Comparison of ENCODE assay signal across 18 cellular contexts in genomic region chrX:16140983-16141382, GRCh38. TPM values are rescaled to one million over a fixed set of nuclear protein-coding genes. Genes with fewer than 3 reads are reported as not detected.
A peak's percentile ranks its signal among the peaks of the same experiment; 100 is the strongest.
DNase-seq lines count a peak whose midpoint lies in the region; ATAC-seq, FAIRE-seq and TF ChIP-seq lines count a peak whose summit lies in the region.
"Had no signal": no experiment of that assay in that cellular context is flagged by ENCODE, and none has a peak within 500 bp of the region (broad histone marks: within the 10 kb centered on the region; RNA-seq: fewer than 3 reads in every experiment).

No MANE protein-coding gene starts in this region.

- H3K4me3 ChIP-seq in HUES6 (ENCODE audit: low read depth, low read length) (no peak overlapping the region), astrocyte (ENCODE audit: insufficient read depth, low read depth, low read length) (no peak overlapping the region)
- H3K4me3 ChIP-seq in CD4-positive, alpha-beta memory T cell (ENCODE audit: low read length in 2 of 2): no peak overlapping the region

- H3K27me3 ChIP-seq in HUES6 (ENCODE audit: control insufficient read depth, insufficient read depth, low read length) (no peaks in the 10 kb centered on the region), astrocyte (ENCODE audit: insufficient read depth, low read length) (no peaks in the 10 kb centered on the region)
- H3K27me3 ChIP-seq in CD4-positive, alpha-beta memory T cell (ENCODE audit: insufficient read depth, low read length): no peaks in the 10 kb centered on the region

- no peaks in the 10 kb centered on the region for H3K27me3 Mint-ChIP-seq in astrocyte (ENCODE audit: low read depth, unreplicated experiment)
- H3K27me3 Mint-ChIP-seq in CD4-positive, alpha-beta memory T cell: peaks cover 10 to 11% of the 10 kb centered on the region in 2 donors

- no peak overlapping the region for H2AFZ ChIP-seq in astrocyte (ENCODE audit: low read depth, low read length)

- no peak overlapping the region for H3K4me2 ChIP-seq in astrocyte (ENCODE audit: low read length)

- no peaks in the 10 kb centered on the region for H3K9me3 Mint-ChIP-seq in astrocyte (ENCODE audit: unreplicated experiment)
- peaks cover 0 to 3% (median 0%) of the 10 kb centered on the region in 8 donors for H3K9me3 Mint-ChIP-seq in CD4-positive, alpha-beta memory T cell

- H3K36me3 ChIP-seq in HUES6 (ENCODE audit: control insufficient read depth, insufficient read depth, low read length): peaks cover 63% of the 10 kb centered on the region
- H3K36me3 ChIP-seq in astrocyte (ENCODE audit: insufficient read depth, low read length): no peaks in the 10 kb centered on the region
- H3K36me3 ChIP-seq in CD4-positive, alpha-beta memory T cell (ENCODE audit: insufficient read depth, low read length): no peaks in the 10 kb centered on the region

- intact Hi-C loops in CD4-positive, alpha-beta memory T cell (cut with micrococcal nuclease): no loop called here

- 0 out of 2 replicates have a peak overlapping the region, but pooled peaks have one; percentile 1 for H3K27ac ChIP-seq in HUES6 (ENCODE audit: low read depth, low read length)
- H3K27ac ChIP-seq in astrocyte (ENCODE audit: low read depth, low read length): no peak overlapping the region
- H3K27ac ChIP-seq in CD4-positive, alpha-beta memory T cell (ENCODE audit: low read depth, low read length): no peak overlapping the region

- no peaks in the 10 kb centered on the region for H3K79me2 ChIP-seq in astrocyte (ENCODE audit: insufficient read depth, low read length)

- no peak for ATAC-seq in HG03460 (IDR thresholded peaks at IDR 0.05; ENCODE audit: unreplicated experiment)
- ATAC-seq: CD8-positive, alpha-beta T cell had no signal

- CTCF ChIA-PET in CD4-positive, alpha-beta memory T cell (lab: Charles Lee; ENCODE audit: partially characterized antibody): no interaction called here

- POLR2A ChIA-PET in CD4-positive, alpha-beta memory T cell (lab: Charles Lee; ENCODE audit: partially characterized antibody): no interaction called here

- peaks cover 10% of the 10 kb centered on the region for H3K4me1 ChIP-seq in HUES6 (ENCODE audit: control insufficient read depth, insufficient read depth, low read length)
- H3K4me1 ChIP-seq in astrocyte (ENCODE audit: insufficient read depth, low read length): no peaks in the 10 kb centered on the region
- H3K4me1 ChIP-seq in CD4-positive, alpha-beta memory T cell (ENCODE audit: insufficient read depth, low read length): no peaks in the 10 kb centered on the region
- H3K4me1 ChIP-seq: Caco-2 had no signal

- peak; percentile 67 for FAIRE-seq in astrocyte (lab: Jason Lieb, UNC)
- FAIRE-seq in islet of Langerhans (lab: Jason Lieb, UNC): peak; percentile 17
- FAIRE-seq: A204.1, GM18507 had no signal

- no peak overlapping the region for H3K9ac ChIP-seq in HUES6 (ENCODE audit: low read length)
- H3K9ac ChIP-seq in astrocyte (ENCODE audit: low read length): no peak overlapping the region

- no peaks in the 10 kb centered on the region for H3K36me3 Mint-ChIP-seq in astrocyte (ENCODE audit: low read depth, unreplicated experiment)
- H3K36me3 Mint-ChIP-seq in CD4-positive, alpha-beta memory T cell: no peaks in the 10 kb centered on the region
- H3K36me3 Mint-ChIP-seq: CD8-positive, alpha-beta T cell; IgD-negative memory B cell had no signal

- H4K20me1 ChIP-seq in astrocyte (ENCODE audit: insufficient read depth, low read length): no peaks in the 10 kb centered on the region

- H3K4me3 Mint-ChIP-seq in astrocyte (ENCODE audit: unreplicated experiment): no peak overlapping the region
- no peak overlapping the region for H3K4me3 Mint-ChIP-seq in CD4-positive, alpha-beta memory T cell
- H3K4me3 Mint-ChIP-seq: B cell; CD8-positive, alpha-beta T cell; IgD-negative memory B cell had no signal

- DNase-seq in astrocyte (ENCODE audit: low read depth) (no peak), medulla oblongata (ENCODE audit: extremely low spot score) (no peak), COLO829 (ENCODE audit: low spot score) (no peak)
- DNase-seq in CD4-positive, alpha-beta memory T cell: no peak
- DNase-seq: C1 segment of cervical spinal cord; Caco-2; CD8-positive, alpha-beta T cell; DND-41; GF-D8 had no signal

- H3K9me3 ChIP-seq in HUES6 (ENCODE audit: control insufficient read depth, insufficient read depth, low read depth, low read length) (no peaks in the 10 kb centered on the region), astrocyte (ENCODE audit: insufficient read depth, low read depth, low read length) (no peaks in the 10 kb centered on the region)
- no peaks in the 10 kb centered on the region for H3K9me3 ChIP-seq in CD4-positive, alpha-beta memory T cell (ENCODE audit: control insufficient read depth in 1 of 2, low read length in 2 of 2)
- H3K9me3 ChIP-seq: Caco-2 had no signal

- TF ChIP-seq CTCF in astrocyte (IDR thresholded peaks at IDR 0.05; ENCODE audit: insufficient read depth, low read depth, low read length): no peak

- H3K4me1 Mint-ChIP-seq in astrocyte (ENCODE audit: low read depth, unreplicated experiment): no peaks in the 10 kb centered on the region
- peaks cover 0 to 2% (median 0%) of the 10 kb centered on the region in 4 donors for H3K4me1 Mint-ChIP-seq in CD4-positive, alpha-beta memory T cell

- H3K27ac Mint-ChIP-seq in astrocyte (ENCODE audit: unreplicated experiment): no peak overlapping the region
- no peak overlapping the region for H3K27ac Mint-ChIP-seq in CD4-positive, alpha-beta memory T cell
- H3K27ac Mint-ChIP-seq: B cell; CD8-positive, alpha-beta T cell; IgD-negative memory B cell had no signal

RNA-seq across cellular contexts. Expression of gene GRPR, which starts 17.6 kb away (rescaled TPM):
- total RNA-seq in astrocyte: 1.9 and 3.0 TPM in 2 replicates
- total RNA-seq in CD4-positive, alpha-beta memory T cell: under 1 TPM; 0.23 to 0.33 TPM
- polyA plus RNA-seq in CD4-positive, alpha-beta memory T cell: under 1 TPM in 1 of 2 donors, not detected in 1; 0.24 TPM
- total RNA-seq: Caco-2, H4, HT-29 had no signal

RNA-seq across cellular contexts. Expression of gene MAGEB17, which starts 26.3 kb away (rescaled TPM):
- total RNA-seq in astrocyte: not detected in 2 replicates
- total RNA-seq in CD4-positive, alpha-beta memory T cell: not detected
- not detected for polyA plus RNA-seq in CD4-positive, alpha-beta memory T cell
- total RNA-seq: B cell; Caco-2; CD8-positive, alpha-beta T cell; H4; HT-29 had no signal
